16 cellular contexts compared by ENCODE assay signal in genomic region chr19:54343868-54344267, GRCh38. TPM values are rescaled to one million over a fixed set of nuclear protein-coding genes. Genes with fewer than 3 reads are reported as not detected.
"Had no signal": no experiment of that assay in that cellular context is flagged by ENCODE, and none has a peak within 500 bp of the region (broad histone marks: within the 10 kb centered on the region; RNA-seq: fewer than 3 reads in every experiment).

No MANE protein-coding gene starts in this region.

- FAIRE-seq: frontal cortex, TTC549 had no signal

- H3K27ac ChIP-seq: ascending aorta, breast epithelium, epithelial cell of prostate, heart left ventricle, psoas muscle, right lobe of liver, stomach, testis, upper lobe of left lung had no signal

- H3K9me3 ChIP-seq: ascending aorta, breast epithelium, heart left ventricle, psoas muscle, right lobe of liver, stomach, testis, upper lobe of left lung had no signal

- DNase-seq: activated CD4-positive, alpha-beta T cell treated with anti-CD3 and anti-CD28 coated beads, Interleukin-2, amount 10 ng/mL, durations not matched to agents 7 days and 5 days; activated naive CD4-positive, alpha-beta T cell treated with Interleukin-2 at 50 U/mL for 16 hours; activated naive CD8-positive, alpha-beta T cell treated with anti-CD3 and anti-CD28 coated beads, Interleukin-2, amount 50 U/mL, for 24 hours; cerebellar nuclear complex; heart left ventricle; psoas muscle; right lobe of liver; stomach; testis; upper lobe of left lung had no signal

- H3K4me1 ChIP-seq: ascending aorta, breast epithelium, psoas muscle, right lobe of liver, stomach, testis, upper lobe of left lung had no signal

- ATAC-seq: activated naive CD8-positive, alpha-beta T cell treated with anti-CD3 and anti-CD28 coated beads, Interleukin-2, amount 50 U/mL, for 24 hours; heart left ventricle; psoas muscle; right lobe of liver had no signal

- H3K4me3 ChIP-seq: ascending aorta, breast epithelium, heart left ventricle, psoas muscle, right lobe of liver, stomach, testis, upper lobe of left lung had no signal

RNA-seq across cellular contexts. Expression of gene LILRA4, which starts 4.9 kb away (rescaled TPM):
- polyA plus RNA-seq: heart left ventricle, neural cell, psoas muscle, stomach had no signal

RNA-seq across cellular contexts. Expression of gene LAIR1, which starts 20.9 kb away (rescaled TPM):
- polyA plus RNA-seq: neural cell had no signal

RNA-seq across cellular contexts. Expression of gene LILRA5, which starts 30.9 kb away (rescaled TPM):
- polyA plus RNA-seq: neural cell had no signal
